In the genomic region with DNA sequence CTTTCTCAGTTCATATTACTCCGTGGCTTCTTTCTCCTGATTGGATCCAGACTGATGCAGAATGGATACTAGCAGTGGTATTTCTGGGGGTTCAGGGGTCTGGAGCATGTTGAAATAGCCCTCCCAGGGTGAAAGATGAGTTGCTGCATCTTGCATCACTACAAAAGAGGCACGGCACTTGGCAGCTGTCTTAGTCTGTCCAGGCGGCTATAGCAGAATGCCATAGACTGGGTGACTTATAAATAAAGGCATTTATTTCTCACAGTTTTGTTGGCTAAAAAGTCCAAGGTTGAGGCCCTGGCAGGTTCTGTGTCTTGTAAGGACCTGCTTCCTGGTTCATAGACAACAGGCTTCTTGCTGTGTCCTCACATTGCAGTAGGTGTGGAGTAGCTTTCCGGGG, we compare ENCODE assay signal across 25 cellular contexts. TPM values are rescaled to one million over a fixed set of nuclear protein-coding genes. Genes with fewer than 3 reads are reported as not detected.
DNase-seq lines count a peak whose midpoint lies in the region; ATAC-seq and TF ChIP-seq lines count a peak whose summit lies in the region.
"Had no signal": no experiment of that assay in that cellular context is flagged by ENCODE, and none has a peak within 500 bp of the region (broad histone marks: within the 10 kb centered on the region; RNA-seq: fewer than 3 reads in every experiment).

No MANE protein-coding gene starts in this region.

- peak overlapping the region; percentile 30 for H3K4me3 Mint-ChIP-seq in stimulated activated naive CD8-positive, alpha-beta T cell treated with anti-CD3 and anti-CD28 coated beads, Interleukin-15, Interleukin-2, amounts not matched to agents 100 ng/mL and 50 ng/mL, for 24 hours
- no peak overlapping the region for H3K4me3 Mint-ChIP-seq in endodermal cell

- H3K36me3 Mint-ChIP-seq in stimulated activated naive CD8-positive, alpha-beta T cell treated with anti-CD3 and anti-CD28 coated beads, Interleukin-15, Interleukin-2, amounts not matched to agents 100 ng/mL and 50 ng/mL, for 24 hours (ENCODE audit: low read depth), result no peaks in the 10 kb centered on the region
- H3K36me3 Mint-ChIP-seq in endodermal cell (ENCODE audit: low read depth), result no peaks in the 10 kb centered on the region

- no peaks in the 10 kb centered on the region for H3K36me3 ChIP-seq in endodermal cell (ENCODE audit: control insufficient read depth, insufficient read depth, low read length)
- H3K36me3 ChIP-seq: BLaER1, left lung, Peyer's patch, tibial nerve had no signal

- WGBS in endodermal cell (ENCODE audit: insufficient coverage in 1 of 2, insufficient read length in 1 of 2), 2 experiments, result 92 to 100% methylated on average over 3 to 4 of the region's 4 CpGs

- no peaks in the 10 kb centered on the region for H3K4me1 ChIP-seq in endodermal cell (ENCODE audit: control insufficient read depth, insufficient read depth, low read length)
- H3K4me1 ChIP-seq: BLaER1, parathyroid adenoma had no signal

- peaks cover 26% of the 10 kb centered on the region for H3K27me3 ChIP-seq in endodermal cell (ENCODE audit: control insufficient read depth, insufficient read depth, low read length, poor library complexity, severe bottlenecking)
- H3K27me3 ChIP-seq: BLaER1, body of pancreas, Peyer's patch had no signal

- TF ChIP-seq CTCF in endodermal cell (conservative IDR thresholded peaks at IDR 0.05), result no peak
- no peak for TF ChIP-seq CTCF in GM13977 (IDR thresholded peaks at IDR 0.05; ENCODE audit: extremely low read depth, insufficient read depth, missing control alignments)

- no peaks in the 10 kb centered on the region for H3K9me3 ChIP-seq in endodermal cell (ENCODE audit: control insufficient read depth, low read length)
- H3K9me3 ChIP-seq: body of pancreas, left lung, Peyer's patch, tibial nerve had no signal

- H3K9ac ChIP-seq in endodermal cell (ENCODE audit: extremely low read depth, low read length, poor library complexity, severe bottlenecking), result no peak overlapping the region
- H3K9ac ChIP-seq: BLaER1, parathyroid adenoma had no signal

- peaks cover 11% of the 10 kb centered on the region for H3K4me1 Mint-ChIP-seq in stimulated activated naive CD8-positive, alpha-beta T cell treated with anti-CD3 and anti-CD28 coated beads, Interleukin-15, Interleukin-2, amounts not matched to agents 100 ng/mL and 50 ng/mL, for 24 hours (ENCODE audit: low read depth)
- peaks cover 19% of the 10 kb centered on the region for H3K4me1 Mint-ChIP-seq in endodermal cell

- no peak overlapping the region for H3K4me3 ChIP-seq in endodermal cell (ENCODE audit: low read length)
- H3K4me3 ChIP-seq: BLaER1, body of pancreas had no signal

- H3K27ac Mint-ChIP-seq in stimulated activated naive CD8-positive, alpha-beta T cell treated with anti-CD3 and anti-CD28 coated beads, Interleukin-15, Interleukin-2, amounts not matched to agents 100 ng/mL and 50 ng/mL, for 24 hours, result no peak overlapping the region
- H3K27ac Mint-ChIP-seq in endodermal cell, result no peak overlapping the region

- ATAC-seq in stimulated activated naive CD8-positive, alpha-beta T cell treated with anti-CD3 and anti-CD28 coated beads, Interleukin-15, Interleukin-2, amounts not matched to agents 100 U/mL and 50 U/mL, for 24 hours, result no peak
- ATAC-seq in HG03159 (IDR thresholded peaks at IDR 0.05; ENCODE audit: unreplicated experiment), result no peak
- ATAC-seq in left colon, result no peak
- ATAC-seq: SK-N-SH treated with all-trans-retinoic acid at 6 μM for 48 hours had no signal

- no peak overlapping the region for H3K27ac ChIP-seq in endodermal cell (ENCODE audit: low read depth, low read length)
- H3K27ac ChIP-seq: 22Rv1, BLaER1, body of pancreas, left lung, parathyroid adenoma, tibial nerve had no signal

- peaks cover 27% of the 10 kb centered on the region for H3K27me3 Mint-ChIP-seq in stimulated activated naive CD8-positive, alpha-beta T cell treated with anti-CD3 and anti-CD28 coated beads, Interleukin-15, Interleukin-2, amounts not matched to agents 100 ng/mL and 50 ng/mL, for 24 hours
- peaks cover 33% of the 10 kb centered on the region for H3K27me3 Mint-ChIP-seq in endodermal cell (ENCODE audit: insufficient read depth)

- no peaks in the 10 kb centered on the region for H3K9me3 Mint-ChIP-seq in stimulated activated naive CD8-positive, alpha-beta T cell treated with anti-CD3 and anti-CD28 coated beads, Interleukin-15, Interleukin-2, amounts not matched to agents 100 ng/mL and 50 ng/mL, for 24 hours
- H3K9me3 Mint-ChIP-seq in endodermal cell, result no peaks in the 10 kb centered on the region

- in situ Hi-C loops in GM13977 (cut with MboI; ENCODE audit: low pct_unique_long_range_greater_than_20kb, low sequenced_read_pairs, unreplicated experiment), result no loop called here

- intact Hi-C loops in left colon (cut with DNase I, micrococcal nuclease), result no loop called here

- DNase-seq in DMS53 (lab: John Stamatoyannopoulos, UW), result peak; percentile 8
- DNase-seq in DMS53 treated with DMSO at 0.1 percent for 48 hours (lab: John Stamatoyannopoulos, UW; ENCODE audit: unreplicated experiment), result no peak
- no peak for DNase-seq in stimulated activated naive CD8-positive, alpha-beta T cell treated with anti-CD3 and anti-CD28 coated beads, Interleukin-15, Interleukin-2, amounts not matched to agents 100 U/mL and 50 U/mL, for 24 hours
- DNase-seq in endodermal cell, result peak; percentile 27
- DNase-seq in GM13977 (ENCODE audit: low spot score), result no peak
- DNase-seq in left colon, result no peak
- DNase-seq: activated gamma-delta T cell; body of pancreas; cortex of kidney; DMS153; left lung; NCI-H1417; NCI-H2171; NCI-H748 treated with DMSO at 0.1 percent for 48 hours; Peyer's patch; stimulated activated CD4-positive, alpha-beta T cell treated with anti-CD3 and anti-CD28 coated beads, Interleukin-4, amount 100 ng/mL, for 24 hours; stimulated activated CD8-positive, alpha-beta memory T cell treated with anti-CD3 and anti-CD28 coated beads, Interleukin-4, amount 100 ng/mL, for 48 hours had no signal

RNA-seq across cellular contexts. Expression of a gene that starts 0.7 kb away (rescaled TPM):
- total RNA-seq in endodermal cell, result 1 to 10 TPM in 1 of 2 donors, not detected in 1; 1.5 TPM
- polyA plus RNA-seq in endodermal cell (2013, experiment 1 of 2), result not detected
- 0.29 TPM for polyA plus RNA-seq in endodermal cell (2013, experiment 2 of 2)
- 1 to 10 TPM in 1 of 2 donors, under 1 TPM in 1; 0.55 to 1.3 TPM for total RNA-seq in left colon
- total RNA-seq: skeletal muscle tissue, tibial nerve had no signal

Comparison
In these comparisons a context has a peak if more than half of its experiments do, and no peak if none do; other contexts are left out.
1. DNase-seq: peak in DMS53 (single experiment) and endodermal cell (single experiment); none in DMS53 treated with DMSO at 0.1 percent for 48 hours (single experiment), stimulated activated naive CD8-positive, alpha-beta T cell treated with anti-CD3 and anti-CD28 coated beads, Interleukin-15, Interleukin-2, amounts not matched to agents 100 U/mL and 50 U/mL, for 24 hours (single experiment), GM13977 (single experiment) and left colon (0 of 2).